ENCODE assay signal across 8 cellular contexts in genomic region chr16:28824548-28824973, GRCh38. TPM values are rescaled to one million over a fixed set of nuclear protein-coding genes. Genes with fewer than 3 reads are reported as not detected.
DNase-seq lines count a peak whose midpoint lies in the region; ATAC-seq and TF ChIP-seq lines count a peak whose summit lies in the region.

No MANE protein-coding gene starts in this region.

- H3K4me3 Mint-ChIP-seq in neural crest cell, result peak overlapping the region; percentile 100

- peaks cover 52 to 56% (median 54%) of the 10 kb centered on the region in 11 experiments for H4K20me1 ChIP-seq in BLaER1 treated with 17β-estradiol and CSF1 and Interleukin-3, amounts not matched to agents 10 nM and 100 nM
- H4K20me1 ChIP-seq in OCI-LY1 (ENCODE audit: insufficient read depth, low read length), result no peaks in the 10 kb centered on the region

- H3K9me2 ChIP-seq in OCI-LY1 (ENCODE audit: low read depth, low read length), result no peaks in the 10 kb centered on the region

- no peaks in the 10 kb centered on the region for H3K27me3 Mint-ChIP-seq in neural crest cell (ENCODE audit: low read depth)

- peak overlapping the region; percentile 96 to 100 (median 100) for H3K4me3 ChIP-seq in BLaER1 treated with 17β-estradiol and CSF1 and Interleukin-3, amounts not matched to agents 10 nM and 100 nM
- H3K4me3 ChIP-seq in OCI-LY1 (ENCODE audit: low read depth, low read length, poor library complexity, severe bottlenecking), result peak overlapping the region; percentile 80
- peak overlapping the region; percentile 72 for H3K4me3 ChIP-seq in endocrine pancreas (ENCODE audit: control insufficient read depth, insufficient read depth, low read length)

- H3K27me3 ChIP-seq in BLaER1 treated with 17β-estradiol and CSF1 and Interleukin-3, amounts not matched to agents 10 nM and 100 nM, result no peaks in the 10 kb centered on the region
- no peaks in the 10 kb centered on the region for H3K27me3 ChIP-seq in OCI-LY1 (ENCODE audit: insufficient read depth, low read length)
- no peaks in the 10 kb centered on the region for H3K27me3 ChIP-seq in endocrine pancreas (ENCODE audit: control insufficient read depth, insufficient read depth, low read length)

- no peaks in the 10 kb centered on the region for H3F3A ChIP-seq in OCI-LY1 (ENCODE audit: insufficient read depth, low read length)

- H2AFZ ChIP-seq in OCI-LY1 (ENCODE audit: low read length), result no peak overlapping the region

- DNase-seq in neural crest cell (ENCODE audit: low read depth, low spot score) (no peak), NCI-H2227 (lab: John Stamatoyannopoulos, UW; ENCODE audit: unreplicated experiment) (no peak), germinal center (ENCODE audit: low spot score) (no peak), NCI-H2107 treated with DMSO at 0.1 percent for 48 hours (lab: John Stamatoyannopoulos, UW; ENCODE audit: unreplicated experiment) (no peak)

- peaks cover 31% of the 10 kb centered on the region for H3K79me2 ChIP-seq in OCI-LY1 (ENCODE audit: insufficient read depth, low read length)

- peaks cover 22 to 38% (median 29%) of the 10 kb centered on the region in 10 experiments for H3K4me1 ChIP-seq in BLaER1 treated with 17β-estradiol and CSF1 and Interleukin-3, amounts not matched to agents 10 nM and 100 nM
- peaks cover 24% of the 10 kb centered on the region for H3K4me1 ChIP-seq in OCI-LY1 (ENCODE audit: insufficient read depth, low read length, severe bottlenecking)
- peaks cover 7% of the 10 kb centered on the region for H3K4me1 ChIP-seq in endocrine pancreas (ENCODE audit: control insufficient read depth, insufficient read depth, low read length)

- H3K36me3 Mint-ChIP-seq in neural crest cell (ENCODE audit: low read depth), result peaks cover 24% of the 10 kb centered on the region

- H3K36me3 ChIP-seq in BLaER1 treated with 17β-estradiol and CSF1 and Interleukin-3, amounts not matched to agents 10 nM and 100 nM, result peaks cover 56 to 67% (median 61%) of the 10 kb centered on the region in 11 experiments
- peaks cover 56% of the 10 kb centered on the region for H3K36me3 ChIP-seq in OCI-LY1 (ENCODE audit: insufficient read depth, low read length)
- H3K36me3 ChIP-seq in endocrine pancreas (ENCODE audit: control insufficient read depth, insufficient read depth, low read length), result peaks cover 7% of the 10 kb centered on the region

- ATAC-seq in HG03521 (IDR thresholded peaks at IDR 0.05; ENCODE audit: unreplicated experiment), result no peak

- H3K4me1 Mint-ChIP-seq in neural crest cell, result peaks cover 39% of the 10 kb centered on the region

- H3K9me3 Mint-ChIP-seq in neural crest cell, result no peaks in the 10 kb centered on the region

- H3K27ac Mint-ChIP-seq in neural crest cell (ENCODE audit: unreplicated experiment), result peak overlapping the region; percentile 98

- H3K27ac ChIP-seq in BLaER1 treated with 17β-estradiol and CSF1 and Interleukin-3, amounts not matched to agents 10 nM and 100 nM, result peak overlapping the region; percentile 98 to 100 (median 100)
- H3K27ac ChIP-seq in OCI-LY1 (ENCODE audit: low read depth, low read length, poor library complexity, severe bottlenecking), result peak overlapping the region; percentile 86

- peak overlapping the region; percentile 100 for H3K9ac ChIP-seq in BLaER1 treated with 17β-estradiol and CSF1 and Interleukin-3, amounts not matched to agents 10 nM and 100 nM
- H3K9ac ChIP-seq in OCI-LY1 (ENCODE audit: low read length), result peak overlapping the region; percentile 98
- H3K9ac ChIP-seq in endocrine pancreas (ENCODE audit: control insufficient read depth, insufficient read depth, low read length), result peak overlapping the region; percentile 15

- TF ChIP-seq CTCF in OCI-LY1 (IDR thresholded peaks at IDR 0.05; ENCODE audit: low read length) (no peak), neural crest cell (conservative IDR thresholded peaks at IDR 0.05) (no peak)

- peaks cover 0 to 10% (median 0%) of the 10 kb centered on the region in 11 experiments; a peak in 7 of 22 replicates for H3K9me3 ChIP-seq in BLaER1 treated with 17β-estradiol and CSF1 and Interleukin-3, amounts not matched to agents 10 nM and 100 nM (replicated peaks in 1 of 11)
- H3K9me3 ChIP-seq in OCI-LY1 (ENCODE audit: low read length), result no peaks in the 10 kb centered on the region
- no peaks in the 10 kb centered on the region for H3K9me3 ChIP-seq in endocrine pancreas (ENCODE audit: control insufficient read depth, low read length)

- peak overlapping the region; percentile 87 to 97 (median 94) for H3K4me2 ChIP-seq in BLaER1 treated with 17β-estradiol and CSF1 and Interleukin-3, amounts not matched to agents 10 nM and 100 nM
- H3K4me2 ChIP-seq in OCI-LY1 (ENCODE audit: low read length), result peak overlapping the region; percentile 81

RNA-seq across cellular contexts. Expression of gene ATXN2L, which starts 1.8 kb away (rescaled TPM):
- 272 and 276 TPM in 2 replicates for total RNA-seq in neural crest cell

RNA-seq across cellular contexts. Expression of gene TUFM, which starts 21.6 kb away (rescaled TPM):
- total RNA-seq in neural crest cell, result 197 and 205 TPM in 2 replicates

RNA-seq across cellular contexts. Expression of gene SH2B1, which starts 39.1 kb away (rescaled TPM):
- 60.6 and 66.9 TPM in 2 replicates for total RNA-seq in neural crest cell

RNA-seq across cellular contexts. Expression of gene ATP2A1, which starts 53.7 kb away (rescaled TPM):
- 3.1 and 3.3 TPM in 2 replicates for total RNA-seq in neural crest cell

Comparison
In these comparisons a context has a peak if more than half of its experiments do, and no peak if none do; other contexts are left out.
1. H3K9ac ChIP-seq: peak in every context shown above with its lines; median percentile 100 in BLaER1 treated with 17β-estradiol and CSF1 and Interleukin-3, amounts not matched to agents 10 nM and 100 nM; 98 in OCI-LY1; 15 in endocrine pancreas.